ENCODE assay signal across 8 cellular contexts in genomic region chr9:36192196-36192595, GRCh38. TPM values are rescaled to one million over a fixed set of nuclear protein-coding genes. Genes with fewer than 3 reads are reported as not detected.
DNase-seq lines count a peak whose midpoint lies in the region; ATAC-seq and TF ChIP-seq lines count a peak whose summit lies in the region.

No MANE protein-coding gene starts in this region.

- 63% methylated on average over 4 of the region's 4 CpGs for WGBS in prostate gland

- ATAC-seq in HG03442 (IDR thresholded peaks at IDR 0.05; ENCODE audit: unreplicated experiment): no peak

- TF ChIP-seq CTCF in Peyer's patch (IDR thresholded peaks at IDR 0.05): no peak
- no peak for TF ChIP-seq CTCF in epithelial cell of proximal tubule (conservative IDR thresholded peaks at IDR 0.05; ENCODE audit: low read depth, low read length)
- TF ChIP-seq CTCF in prostate gland (IDR thresholded peaks at IDR 0.05): no peak

- peaks cover 0 to 36% (median 15%) of the 10 kb centered on the region in 4 donors for H3K4me1 ChIP-seq in Peyer's patch
- H3K4me1 ChIP-seq in prostate gland (replicated peaks): peaks cover 5% of the 10 kb centered on the region

- DNase-seq in Peyer's patch (no peak), epithelial cell of proximal tubule (ENCODE audit: low read depth) (no peak), prostate gland (ENCODE audit: low spot score) (no peak), NCI-H1436 (lab: John Stamatoyannopoulos, UW) (no peak), NCI-H1694 (lab: John Stamatoyannopoulos, UW) (no peak), NCI-H345 treated with DMSO at 0.1 percent for 48 hours (lab: John Stamatoyannopoulos, UW; ENCODE audit: unreplicated experiment) (no peak)

- peaks cover 0 to 5% (median 0%) of the 10 kb centered on the region in 3 donors for H3K36me3 ChIP-seq in Peyer's patch
- H3K36me3 ChIP-seq in prostate gland: no peaks in the 10 kb centered on the region

- no peaks in the 10 kb centered on the region for H3K27me3 ChIP-seq in Peyer's patch
- no peaks in the 10 kb centered on the region for H3K27me3 ChIP-seq in prostate gland (replicated peaks; ENCODE audit: insufficient read depth)

- intact Hi-C loops in prostate gland (cut with DNase I): loop anchor here (10.0 kb wide), 1 partner anchor 63 kb away; the partner anchor contains the start of gene GNE

- no peak for TF ChIP-seq POLR2A in Peyer's patch (IDR thresholded peaks at IDR 0.05)
- no peak for TF ChIP-seq POLR2A in prostate gland (IDR thresholded peaks at IDR 0.05)

- no peak overlapping the region for H3K27ac ChIP-seq in Peyer's patch
- H3K27ac ChIP-seq in prostate gland: no peak overlapping the region

- H3K9me3 ChIP-seq in Peyer's patch (no peaks in the 10 kb centered on the region), prostate gland (no peaks in the 10 kb centered on the region)

- H3K4me3 ChIP-seq in GM08714 (ENCODE audit: low read length) (peak overlapping the region; percentile 92), Peyer's patch (peak overlapping the region; percentile 74 to 99 (median 87)), epithelial cell of proximal tubule (ENCODE audit: low read depth, low read length) (peak overlapping the region; percentile 71), prostate gland (peak overlapping the region; percentile 95 to 96)

RNA-seq across cellular contexts. Expression of gene CLTA, which starts 1.5 kb away (rescaled TPM):
- total RNA-seq in Peyer's patch (100 to 1,000 TPM; 131 to 150 (median 133) TPM), epithelial cell of proximal tubule (423 and 461 TPM in 2 replicates), prostate gland (100 to 1,000 TPM; 210 to 259 TPM)

RNA-seq across cellular contexts. Expression of gene CCIN, which starts 23.0 kb away (rescaled TPM):
- not detected for total RNA-seq in Peyer's patch
- total RNA-seq in epithelial cell of proximal tubule: 0.06 TPM in 1 of 2 replicates, not detected in the other
- total RNA-seq in prostate gland: 1 to 10 TPM in 1 of 2 donors, under 1 TPM in 1; 0.18 to 3.0 TPM

RNA-seq across cellular contexts. Expression of gene GLIPR2, which starts 55.7 kb away (rescaled TPM):
- 10 to 100 TPM in 2 of 4 donors, 1 to 10 TPM in 2; 8.6 to 31.4 (median 11.6) TPM for total RNA-seq in Peyer's patch
- total RNA-seq in epithelial cell of proximal tubule: 23.6 and 42.7 TPM in 2 replicates
- 10 to 100 TPM; 21.6 to 36.5 TPM for total RNA-seq in prostate gland
